Comparison of ENCODE assay signal across 8 cellular contexts in the genomic region with DNA sequence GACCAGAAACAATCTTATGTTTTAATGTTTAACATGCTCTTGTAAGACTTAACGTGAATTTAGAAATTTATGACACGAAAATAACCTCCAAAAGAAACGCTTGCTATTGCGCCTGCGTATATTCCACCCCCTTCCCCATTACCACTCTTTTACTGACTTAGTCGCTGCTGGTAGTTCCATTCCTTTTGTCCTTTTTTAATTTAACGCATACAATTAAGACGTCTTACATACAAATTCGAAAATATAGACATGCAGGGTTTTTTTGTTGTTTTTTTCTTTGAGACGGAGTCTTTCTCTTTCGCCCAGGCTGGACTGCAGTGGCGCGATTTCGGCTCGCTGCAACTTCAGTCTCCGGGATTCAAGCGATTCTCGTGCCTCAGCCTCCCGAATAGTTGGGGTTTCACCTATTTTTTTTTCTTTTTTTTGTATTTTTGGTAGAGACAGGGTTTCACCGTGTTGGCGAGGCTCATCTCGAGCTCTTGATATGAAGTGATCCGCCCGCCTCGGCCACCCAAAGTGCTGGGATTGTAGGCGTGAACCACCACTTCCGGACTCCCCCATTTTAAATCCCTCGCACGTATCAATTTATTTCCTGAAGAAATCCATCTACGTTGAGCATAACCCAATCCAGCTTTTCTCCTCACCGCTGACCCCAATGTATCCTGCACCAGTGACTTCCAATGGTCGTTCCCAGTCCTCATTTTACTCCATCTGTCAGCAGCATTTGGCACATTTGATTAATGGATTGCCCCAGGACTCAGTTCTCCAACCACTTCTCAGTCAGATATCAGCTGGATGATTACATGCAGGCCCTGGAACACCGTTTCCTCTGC. TPM values are rescaled to one million over a fixed set of nuclear protein-coding genes. Genes with fewer than 3 reads are reported as not detected.
DNase-seq lines count a peak whose midpoint lies in the region; ATAC-seq, FAIRE-seq and TF ChIP-seq lines count a peak whose summit lies in the region.

No MANE protein-coding gene starts in this region.

- no peaks in the 10 kb centered on the region; the same call in 1 of the 2 replicates for H3K27me3 ChIP-seq in Panc1 (ENCODE audit: control insufficient read depth, insufficient read depth, low read length)

- intact Hi-C loops in Panc1 (cut with micrococcal nuclease; ENCODE audit: unreplicated experiment) (loop anchor here (10.0 kb wide), 1 partner anchor 601 kb away; a partner anchor contains a TSS), posterior cingulate gyrus (cut with DNase I) (loop anchor here (10.0 kb wide), 1 partner anchor 591 kb away; a partner anchor contains a TSS)

- H3K4me1 ChIP-seq in Panc1 (ENCODE audit: control insufficient read depth, insufficient read depth, low read length), result no peaks in the 10 kb centered on the region

- POLR2A ChIA-PET in Panc1 (lab: Charles Lee), result no interaction called here

- H3K27ac ChIP-seq in Panc1 (ENCODE audit: low read length), result peak overlapping the region; percentile 81

- peak overlapping the region; percentile 97 for H3K27ac Mint-ChIP-seq in activated naive CD8-positive, alpha-beta T cell
- peak overlapping the region; percentile 96 for H3K27ac Mint-ChIP-seq in glutamatergic neuron (ENCODE audit: unreplicated experiment)

- H3K4me3 Mint-ChIP-seq in activated naive CD8-positive, alpha-beta T cell, result peak overlapping the region; percentile 94
- peak overlapping the region; percentile 99 for H3K4me3 Mint-ChIP-seq in glutamatergic neuron (ENCODE audit: unreplicated experiment)

- DNase-seq in D721Med (ENCODE audit: insufficient read length, low spot score) (peak; percentile 31), Panc1 (ENCODE audit: low read depth, low spot score) (peak; percentile 12), glutamatergic neuron (peak; percentile 31), posterior cingulate gyrus (peak in 9 of 10 donors; percentile 11 to 85 (median 36)), medulla oblongata (ENCODE audit: extremely low spot score) (no peak)

- CTCF ChIA-PET in Panc1 (lab: Charles Lee), result interaction anchor here (1.1 kb wide), 1 partner anchor 12 kb away, joined by 7 read pairs; no protein-coding TSS in a partner anchor

- TF ChIP-seq CTCF in D721Med (IDR thresholded peaks at IDR 0.05; ENCODE audit: insufficient read depth, missing control alignments), result no peak
- TF ChIP-seq CTCF in Panc1 (IDR thresholded peaks at IDR 0.05), result no peak
- no peak for TF ChIP-seq CTCF in glutamatergic neuron (IDR thresholded peaks at IDR 0.05; ENCODE audit: partially characterized antibody, unreplicated experiment)

- H3K36me3 Mint-ChIP-seq in activated naive CD8-positive, alpha-beta T cell, result peaks cover 16% of the 10 kb centered on the region
- H3K36me3 Mint-ChIP-seq in glutamatergic neuron (ENCODE audit: unreplicated experiment), result no peaks in the 10 kb centered on the region

- ATAC-seq in GM19463 (IDR thresholded peaks at IDR 0.05; ENCODE audit: unreplicated experiment) (peak; percentile 29), HG03521 (IDR thresholded peaks at IDR 0.05; ENCODE audit: unreplicated experiment) (peak; percentile 30), Panc1 (peak; percentile 78)

- H3K9me3 Mint-ChIP-seq in activated naive CD8-positive, alpha-beta T cell (ENCODE audit: low read depth), result no peaks in the 10 kb centered on the region
- peaks cover 10% of the 10 kb centered on the region for H3K9me3 Mint-ChIP-seq in glutamatergic neuron (ENCODE audit: unreplicated experiment)

- H3K4me3 ChIP-seq in Panc1 (ENCODE audit: low read depth in 2 of 2, low read length in 2 of 2), result peak overlapping the region; percentile 68 to 88

- H3K27me3 Mint-ChIP-seq in activated naive CD8-positive, alpha-beta T cell, result no peaks in the 10 kb centered on the region
- peaks cover 5% of the 10 kb centered on the region for H3K27me3 Mint-ChIP-seq in glutamatergic neuron (ENCODE audit: unreplicated experiment)

- H3K4me1 Mint-ChIP-seq in activated naive CD8-positive, alpha-beta T cell (ENCODE audit: low read depth), result peaks cover 52% of the 10 kb centered on the region
- H3K4me1 Mint-ChIP-seq in glutamatergic neuron (ENCODE audit: low read depth, unreplicated experiment), result peaks cover 7% of the 10 kb centered on the region

- in situ Hi-C loops in Panc1 (cut with HindIII; ENCODE audit: low pct_unique_long_range_greater_than_20kb, low sequenced_read_pairs), result no loop called here

- H3K9me3 ChIP-seq in Panc1 (ENCODE audit: control insufficient read depth, insufficient read depth, low read depth, low read length), result no peaks in the 10 kb centered on the region

- FAIRE-seq in D721Med (lab: Jason Lieb, UNC), result no peak

- H3K36me3 ChIP-seq in Panc1 (ENCODE audit: control insufficient read depth, insufficient read depth, low read length), result peaks cover 3% of the 10 kb centered on the region; the same call in 1 of the 2 replicates

- BruUV-seq in Panc1 (replicated peaks; lab: Mats Ljungman, UMichigan), result TSS peak; percentile 100

RNA-seq across cellular contexts. Expression of a gene that starts 0.7 kb away (rescaled TPM):
- total RNA-seq in Panc1 (2021; ENCODE audit: unreplicated experiment) (9.9 TPM), glutamatergic neuron (ENCODE audit: unreplicated experiment) (13.2 TPM)
- polyA plus RNA-seq in Panc1 (2012; ENCODE audit: insufficient read length), result 6.5 TPM

RNA-seq across cellular contexts. Expression of a gene that starts 22.7 kb away (rescaled TPM):
- total RNA-seq in Panc1 (2021; ENCODE audit: unreplicated experiment) (not detected), glutamatergic neuron (ENCODE audit: unreplicated experiment) (not detected)
- not detected for polyA plus RNA-seq in Panc1 (2012; ENCODE audit: insufficient read length)

RNA-seq across cellular contexts. Expression of a gene that starts 34.5 kb away (rescaled TPM):
- not detected for total RNA-seq in Panc1 (2021; ENCODE audit: unreplicated experiment)
- 0.12 TPM for polyA plus RNA-seq in Panc1 (2012; ENCODE audit: insufficient read length)
- not detected for total RNA-seq in glutamatergic neuron (ENCODE audit: unreplicated experiment)

RNA-seq across cellular contexts. Expression of a gene that starts 37.3 kb away (rescaled TPM):
- 0.26 TPM for total RNA-seq in Panc1 (2021; ENCODE audit: unreplicated experiment)
- polyA plus RNA-seq in Panc1 (2012; ENCODE audit: insufficient read length), result 0.29 TPM
- not detected for total RNA-seq in glutamatergic neuron (ENCODE audit: unreplicated experiment)
